ENCODE assay signal across 8 cellular contexts in genomic region chrX:103254171-103254824, GRCh38. TPM values are rescaled to one million over a fixed set of nuclear protein-coding genes. Genes with fewer than 3 reads are reported as not detected.
DNase-seq lines count a peak whose midpoint lies in the region; ATAC-seq and TF ChIP-seq lines count a peak whose summit lies in the region.

No MANE protein-coding gene starts in this region.

- H2AFZ ChIP-seq in IMR-90 (replicated peaks; ENCODE audit: low read length, poor library complexity), result peak overlapping the region; percentile 90

- peak overlapping the region; percentile 80 to 91 for H4K8ac ChIP-seq in IMR-90 (ENCODE audit: low read depth in 2 of 2, low read length in 2 of 2)

- POLR2A ChIA-PET in IMR-90 (lab: Charles Lee; ENCODE audit: unreplicated experiment), result no interaction called here

- no peak overlapping the region for H2BK120ac ChIP-seq in IMR-90 (ENCODE audit: low read depth, low read length)

- H3K79me1 ChIP-seq in IMR-90 (ENCODE audit: low read depth in 1 of 2, low read length in 2 of 2), result peaks cover 0 to 17% of the 10 kb centered on the region in 2 experiments; a peak in 3 of 4 replicates

- intact Hi-C loops in IMR-90 (cut with micrococcal nuclease), result loop anchor here (1.0 kb wide), 1 partner anchor 210 kb away; no protein-coding TSS in a partner anchor

- BruUV-seq in IMR-90 (replicated peaks; lab: Mats Ljungman, UMichigan), result no TSS peak

- dilution Hi-C loops in IMR-90 (cut with HindIII; ENCODE audit: low sequenced_read_pairs, unreplicated experiment), result no loop called here

- peaks cover 17% of the 10 kb centered on the region for H3K4me1 Mint-ChIP-seq in T-helper 17 cell

- peaks cover 4% of the 10 kb centered on the region; the same call in 1 of the 2 replicates for H4K20me1 ChIP-seq in IMR-90 (ENCODE audit: insufficient read depth, low read length)

- peak overlapping the region; percentile 93 for H3K27ac Mint-ChIP-seq in T-helper 17 cell

- no peak overlapping the region for H2BK20ac ChIP-seq in IMR-90 (ENCODE audit: low read depth, low read length)

- DNase-seq in COLO668 (lab: John Stamatoyannopoulos, UW; ENCODE audit: unreplicated experiment), result peak; percentile 62
- peak; percentile 23 for DNase-seq in IMR-90
- peak in 2 of 3 donors; percentile 8 to 9 for DNase-seq in T-helper 17 cell
- no peak for DNase-seq in coronary artery (ENCODE audit: low spot score)
- peak; percentile 45 for DNase-seq in left lobe of liver (ENCODE audit: low spot score)
- DNase-seq in stimulated activated CD4-positive, alpha-beta T cell treated with anti-CD3 and anti-CD28 coated beads, Interleukin-4, amount 100 ng/mL, for 1 hour, result peak; percentile 16
- DNase-seq in HAP-1 (ENCODE audit: low spot score in 2 of 2), result no peak

- TF ChIP-seq RAD21 in IMR-90 (IDR thresholded peaks at IDR 0.05; ENCODE audit: low read length), result no peak

- peak overlapping the region; percentile 87 for H3K9ac ChIP-seq in IMR-90 (ENCODE audit: low read depth, low read length)

- peak overlapping the region; percentile 91 for H3K4me2 ChIP-seq in IMR-90 (ENCODE audit: low read depth, low read length)

- TF ChIP-seq POLR2A in IMR-90 (IDR thresholded peaks at IDR 0.05; ENCODE audit: low read depth, low read length), result no peak

- peaks cover 2% of the 10 kb centered on the region; the same call in 1 of the 2 replicates for H3K36me3 ChIP-seq in IMR-90 (ENCODE audit: control insufficient read depth, insufficient read depth, low read length)
- no peaks in the 10 kb centered on the region for H3K36me3 ChIP-seq in HAP-1 (replicated peaks)

- in situ Hi-C loops in IMR-90 (cut with MboI; ENCODE audit: low sequenced_read_pairs), result no loop called here
- in situ Hi-C loops in HAP-1 (cut with MboI; ENCODE audit: low sequenced_read_pairs), result no loop called here

- peak overlapping the region; percentile 84 for H3K4ac ChIP-seq in IMR-90 (ENCODE audit: low read depth, low read length)

- no peak overlapping the region for H2BK15ac ChIP-seq in IMR-90 (ENCODE audit: low read depth, low read length)

- H3K4me1 ChIP-seq in IMR-90 (ENCODE audit: control insufficient read depth, insufficient read depth, low read length) (no peaks in the 10 kb centered on the region), HAP-1 (no peaks in the 10 kb centered on the region)

- peak overlapping the region; percentile 90 for H2AK9ac ChIP-seq in IMR-90 (replicated peaks; ENCODE audit: low read depth, low read length, poor library complexity)

- CTCF ChIA-PET in IMR-90 (lab: Yijun Ruan, JAX), result interaction anchor here (1.6 kb wide), 1 partner anchor 14 kb away, joined by 3 read pairs; no protein-coding TSS in a partner anchor

- H3K36me3 Mint-ChIP-seq in T-helper 17 cell (ENCODE audit: low read depth), result no peaks in the 10 kb centered on the region

- peak overlapping the region; percentile 53 for H3K14ac ChIP-seq in IMR-90 (replicated peaks; ENCODE audit: low read depth, low read length)

- TF ChIP-seq CTCF in IMR-90 (conservative IDR thresholded peaks at IDR 0.05; ENCODE audit: low read depth, low read length), result no peak
- TF ChIP-seq CTCF in coronary artery (IDR thresholded peaks at IDR 0.05), result no peak

- peak overlapping the region; percentile 94 for H3K4me3 ChIP-seq in IMR-90 (ENCODE audit: insufficient read depth, low read depth, low read length)
- H3K4me3 ChIP-seq in coronary artery, result peak overlapping the region; percentile 77
- H3K4me3 ChIP-seq in HAP-1, result no peak overlapping the region

- peak overlapping the region; percentile 48 for H4K91ac ChIP-seq in IMR-90 (ENCODE audit: insufficient read depth, low read depth, low read length)

- 0% methylated on average over 2 of the region's 22 CpGs; no CpG with 5 or more reads in 1 of the 2 experiments for WGBS in IMR-90 (ENCODE audit: extremely low coverage in 2 of 2, insufficient read length in 1 of 2), 2 experiments

- peak overlapping the region; percentile 90 for H4K5ac ChIP-seq in IMR-90 (ENCODE audit: low read depth, low read length)

- H2BK5ac ChIP-seq in IMR-90 (ENCODE audit: low read depth, low read length, poor library complexity, severe bottlenecking), result peak overlapping the region; percentile 73

- H3K9me1 ChIP-seq in IMR-90 (ENCODE audit: insufficient read depth, low read length), result no peaks in the 10 kb centered on the region

- peak overlapping the region; percentile 74 for H3K18ac ChIP-seq in IMR-90 (ENCODE audit: low read depth, low read length)

- H3K27me3 ChIP-seq in IMR-90 (ENCODE audit: control insufficient read depth, insufficient read depth, low read length) (peaks cover 9% of the 10 kb centered on the region), HAP-1 (ENCODE audit: low read depth) (no peaks in the 10 kb centered on the region)

- peak overlapping the region; percentile 8; the same call in 1 of the 2 replicates for H3K23ac ChIP-seq in IMR-90 (ENCODE audit: low read depth, low read length)

- no peaks in the 10 kb centered on the region for H3K9me3 ChIP-seq in IMR-90 (ENCODE audit: control insufficient read depth, insufficient read depth, low read length)
- no peaks in the 10 kb centered on the region for H3K9me3 ChIP-seq in T-helper 17 cell (ENCODE audit: control insufficient read depth, low read length, poor library complexity, severe bottlenecking)
- H3K9me3 ChIP-seq in HAP-1, result no peaks in the 10 kb centered on the region

- peak; percentile 56 for ATAC-seq in GM19467 (IDR thresholded peaks at IDR 0.05; ENCODE audit: unreplicated experiment)
- peak; percentile 73 for ATAC-seq in IMR-90 (ENCODE audit: low read depth)
- ATAC-seq in T-helper 17 cell, result peak; percentile 53
- peak; percentile 67 for ATAC-seq in left lobe of liver

- H3K4me3 Mint-ChIP-seq in T-helper 17 cell, result peak overlapping the region; percentile 97

- peak overlapping the region; percentile 87 for H3K56ac ChIP-seq in IMR-90 (ENCODE audit: extremely low read depth, insufficient read depth, low read length)

- no peaks in the 10 kb centered on the region for H3K27me3 Mint-ChIP-seq in T-helper 17 cell

- H3K27ac ChIP-seq in IMR-90 (ENCODE audit: insufficient read depth, low read length), result peak overlapping the region; percentile 89
- peak overlapping the region; percentile 77 to 90 for H3K27ac ChIP-seq in coronary artery

- H2AK5ac ChIP-seq in IMR-90 (ENCODE audit: low read depth, low read length), result peak overlapping the region; percentile 70; the same call in 1 of the 2 replicates

TF ChIP-seq in IMR-90, 13 proteins besides CTCF, POLR2A, EP300 and RAD21:
- TF ChIP-seq MAZ (IDR thresholded peaks at IDR 0.05; ENCODE audit: borderline replicate concordance, low read depth, low read length) (0 out of 2 replicates have a peak, but pooled peaks have one; percentile 14), CHD1 (IDR thresholded peaks at IDR 0.05; ENCODE audit: low read depth, low read length) (no peak)

RNA-seq across cellular contexts. Expression of gene TCEAL8, which starts 0.7 kb away (rescaled TPM):
- total RNA-seq in IMR-90 (2012; rRNA removed) (31.5 and 91.4 TPM in 2 replicates), T-helper 17 cell (10 to 100 TPM; 12.6 to 16.4 TPM), left lobe of liver (8.5 TPM)
- 43.7 and 57.6 TPM in 2 replicates for polyA plus RNA-seq in IMR-90 (2012; rRNA removed)
- polyA plus RNA-seq in IMR-90 (2012; cell fraction: cytosol; rRNA removed), result 5.8 and 10.3 TPM in 2 replicates
- polyA plus RNA-seq in IMR-90 (2012; cell fraction: nucleus; rRNA removed; ENCODE audit: low replicate concordance), result 0.87 and 11.4 TPM in 2 replicates

RNA-seq across cellular contexts. Expression of gene TCEAL5, which starts 22.3 kb away (rescaled TPM):
- total RNA-seq in IMR-90 (2012; rRNA removed) (not detected in 2 replicates), T-helper 17 cell (not detected), left lobe of liver (not detected)
- not detected in 2 replicates for polyA plus RNA-seq in IMR-90 (2012; rRNA removed)
- polyA plus RNA-seq in IMR-90 (2012; cell fraction: cytosol; rRNA removed), result not detected in 2 replicates
- polyA plus RNA-seq in IMR-90 (2012; cell fraction: nucleus; rRNA removed; ENCODE audit: low replicate concordance), result not detected in 2 replicates

RNA-seq across cellular contexts. Expression of gene BEX4, which starts 39.4 kb away (rescaled TPM):
- total RNA-seq in IMR-90 (2012; rRNA removed) (0.54 and 3.3 TPM in 2 replicates), T-helper 17 cell (10 to 100 TPM; 23.7 to 30.9 TPM), left lobe of liver (1.8 TPM)
- 4.5 and 6.8 TPM in 2 replicates for polyA plus RNA-seq in IMR-90 (2012; rRNA removed)
- 0.99 and 2.0 TPM in 2 replicates for polyA plus RNA-seq in IMR-90 (2012; cell fraction: cytosol; rRNA removed)
- 0.36 and 3.7 TPM in 2 replicates for polyA plus RNA-seq in IMR-90 (2012; cell fraction: nucleus; rRNA removed; ENCODE audit: low replicate concordance)

RNA-seq across cellular contexts. Expression of gene BEX2, which starts 56.5 kb away (rescaled TPM):
- total RNA-seq in IMR-90 (2012; rRNA removed) (0.28 TPM in 1 of 2 replicates, not detected in the other), T-helper 17 cell (10 to 100 TPM; 24.6 to 28.2 TPM), left lobe of liver (0.48 TPM)
- polyA plus RNA-seq in IMR-90 (2012; rRNA removed), result 0.13 and 0.19 TPM in 2 replicates
- polyA plus RNA-seq in IMR-90 (2012; cell fraction: cytosol; rRNA removed), result 0.08 and 0.20 TPM in 2 replicates
- 0.31 TPM in 1 of 2 replicates, not detected in the other for polyA plus RNA-seq in IMR-90 (2012; cell fraction: nucleus; rRNA removed; ENCODE audit: low replicate concordance)

Comparison
In these comparisons a context has a peak if more than half of its experiments do, and no peak if none do; other contexts are left out.
1. DNase-seq: peak in COLO668 (single experiment), IMR-90 (single experiment), T-helper 17 cell (2 of 3), left lobe of liver (single experiment) and stimulated activated CD4-positive, alpha-beta T cell treated with anti-CD3 and anti-CD28 coated beads, Interleukin-4, amount 100 ng/mL, for 1 hour (single experiment); none in coronary artery (single experiment) and HAP-1 (0 of 2).
2. Peak in every context shown above with its lines, with median percentiles within 50 percentile points of each other: ATAC-seq.